Comparison of ENCODE assay signal across 9 cellular contexts in the genomic region with DNA sequence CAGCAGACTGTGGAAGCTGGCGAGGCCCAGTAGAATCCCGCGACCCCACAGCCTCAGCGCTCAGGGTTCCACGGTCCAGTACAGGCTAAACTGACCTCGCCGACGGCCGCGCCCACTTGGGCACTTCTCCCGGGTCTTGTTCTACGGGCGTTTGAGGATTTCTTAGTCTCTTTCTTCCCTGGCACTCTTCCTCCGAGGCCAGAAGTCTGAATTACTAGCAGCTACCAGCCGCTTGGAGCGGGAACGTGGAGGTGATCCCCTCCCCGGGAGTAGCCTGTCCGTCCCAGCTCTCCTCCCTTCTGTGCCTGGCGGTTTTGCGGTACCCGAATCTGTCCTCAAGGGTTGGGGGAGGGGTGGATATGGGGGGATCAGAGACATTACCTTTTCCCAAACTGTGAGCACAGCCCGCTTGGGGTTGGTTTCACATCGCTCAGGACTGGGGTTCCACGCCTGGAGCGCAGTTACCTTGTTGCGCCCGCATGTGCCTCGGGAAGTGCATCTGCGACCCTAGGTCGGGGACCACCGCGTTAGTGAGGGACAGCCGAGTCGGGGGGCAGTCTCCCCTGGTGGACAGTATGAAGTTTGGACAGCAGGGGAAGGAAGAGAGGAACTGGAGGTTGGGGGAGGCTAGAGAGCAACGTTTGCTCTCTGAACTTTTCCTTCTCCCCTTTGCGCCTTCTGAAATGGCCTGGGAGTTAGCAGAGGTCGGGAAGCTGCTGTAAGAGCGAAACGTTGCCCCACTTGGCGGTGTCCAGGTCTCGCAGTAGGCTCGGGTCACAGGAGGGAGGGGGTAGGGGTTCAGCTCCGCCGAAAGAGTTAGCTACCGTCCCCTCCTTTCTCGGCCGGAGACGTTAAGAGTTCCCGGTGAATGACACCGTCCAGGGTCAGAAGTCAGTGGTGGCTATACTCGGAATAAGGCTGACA.
DNase-seq lines count a peak whose midpoint lies in the region; ATAC-seq and TF ChIP-seq lines count a peak whose summit lies in the region.
"Had no signal": no experiment of that assay in that cellular context is flagged by ENCODE, and none has a peak within 500 bp of the region (broad histone marks: within the 10 kb centered on the region; RNA-seq: fewer than 3 reads in every experiment).

No MANE protein-coding gene starts in this region.

- H3K27me3 Mint-ChIP-seq in activated CD8-positive, alpha-beta memory T cell treated with anti-CD3 and anti-CD28 coated beads, Interleukin-2, amount 10 ng/mL, durations not matched to agents 7 days and 5 days: peaks cover 96% of the 10 kb centered on the region
- peaks cover 72% of the 10 kb centered on the region for H3K27me3 Mint-ChIP-seq in activated B cell treated with CpG ODN at 0.5 μM for 24 hours
- peaks cover 60 to 85% of the 10 kb centered on the region in 2 donors for H3K27me3 Mint-ChIP-seq in stimulated activated naive B cell treated with anti-CD40 and anti-IgM and Interleukin-4, amounts not matched to agents 10 μg/mL and 1 μg/mL and 100 μg/mL, for 72 hours

- peaks cover 7% of the 10 kb centered on the region for H3K4me1 Mint-ChIP-seq in activated CD8-positive, alpha-beta memory T cell treated with anti-CD3 and anti-CD28 coated beads, Interleukin-2, amount 10 ng/mL, durations not matched to agents 7 days and 5 days
- H3K4me1 Mint-ChIP-seq in activated B cell treated with CpG ODN at 0.5 μM for 24 hours: peaks cover 23% of the 10 kb centered on the region
- peaks cover 31 to 36% of the 10 kb centered on the region in 2 donors for H3K4me1 Mint-ChIP-seq in stimulated activated naive B cell treated with anti-CD40 and anti-IgM and Interleukin-4, amounts not matched to agents 10 μg/mL and 1 μg/mL and 100 μg/mL, for 72 hours

- intact Hi-C loops in activated B cell treated with CpG ODN at 0.5 μM for 24 hours (cut with micrococcal nuclease): loop anchor here (1.0 to 10.0 kb wide), 9 partner anchors 17 to 1811 kb away; a partner anchor contains a TSS

- no peaks in the 10 kb centered on the region for H3K9me3 Mint-ChIP-seq in activated CD8-positive, alpha-beta memory T cell treated with anti-CD3 and anti-CD28 coated beads, Interleukin-2, amount 10 ng/mL, durations not matched to agents 7 days and 5 days (ENCODE audit: low read depth)
- no peaks in the 10 kb centered on the region for H3K9me3 Mint-ChIP-seq in activated B cell treated with CpG ODN at 0.5 μM for 24 hours
- no peaks in the 10 kb centered on the region for H3K9me3 Mint-ChIP-seq in stimulated activated naive B cell treated with anti-CD40 and anti-IgM and Interleukin-4, amounts not matched to agents 10 μg/mL and 1 μg/mL and 100 μg/mL, for 72 hours

- CTCF ChIA-PET in activated CD8-positive, alpha-beta memory T cell treated with anti-CD3 and anti-CD28 coated beads, Interleukin-2, amount 10 ng/mL, durations not matched to agents 7 days and 5 days (lab: Charles Lee): interaction anchor here (1.0 to 7.0 kb wide), 12 partner anchors 10 to 912 kb away, joined by 3 to 78 read pairs (median 8); no protein-coding TSS in a partner anchor
- CTCF ChIA-PET in activated B cell treated with CpG ODN at 0.5 μM for 24 hours (lab: Charles Lee): interaction anchor here (0.7 to 4.2 kb wide), 7 partner anchors 9 to 910 kb away, joined by 3 to 66 read pairs (median 4); no protein-coding TSS in a partner anchor

- no peak for DNase-seq in activated CD8-positive, alpha-beta memory T cell treated with anti-CD3 and anti-CD28 coated beads, Interleukin-2, amount 10 ng/mL, durations not matched to agents 7 days and 5 days
- no peak for DNase-seq in activated CD8-positive, alpha-beta memory T cell treated with anti-CD3 and anti-CD28 coated beads, Interleukin-2, amount 50 U/mL, for 4 hours
- DNase-seq in activated B cell treated with CpG ODN at 0.5 μM for 24 hours: no peak
- no peak for DNase-seq in stimulated activated naive B cell treated with anti-CD40 and anti-IgM and Interleukin-4, amounts not matched to agents 10 μg/mL and 1 μg/mL and 100 μg/mL, for 72 hours
- DNase-seq in effector CD8-positive, alpha-beta T cell (lab: John Stamatoyannopoulos, UW): no peak
- no peak for DNase-seq in GDM1 (lab: John Stamatoyannopoulos, UW)
- DNase-seq: uterus had no signal

- no peak for ATAC-seq in activated CD8-positive, alpha-beta memory T cell treated with anti-CD3 and anti-CD28 coated beads, Interleukin-2, amount 10 ng/mL, durations not matched to agents 7 days and 5 days
- no peak for ATAC-seq in activated B cell treated with CpG ODN at 0.5 μM for 24 hours (ENCODE audit: low read depth)
- no peak for ATAC-seq in stimulated activated naive B cell treated with anti-CD40 and anti-IgM and Interleukin-4, amounts not matched to agents 10 μg/mL and 1 μg/mL and 100 μg/mL, for 72 hours (replicated peaks)
- no peak for ATAC-seq in GM21423 (IDR thresholded peaks at IDR 0.05; ENCODE audit: unreplicated experiment)

- TF ChIP-seq CTCF in activated B cell treated with CpG ODN at 0.5 μM for 24 hours (IDR thresholded peaks at IDR 0.05): no peak

- peaks cover 2% of the 10 kb centered on the region for H3K9me3 ChIP-seq in iPS-18c (ENCODE audit: control insufficient read depth, insufficient read depth, low read length)
- H3K9me3 ChIP-seq: uterus had no signal

- peak overlapping the region; percentile 41 for H3K4me3 ChIP-seq in iPS-18c (ENCODE audit: insufficient read depth, low read depth, low read length)
- H3K4me3 ChIP-seq: uterus had no signal

- peak overlapping the region; percentile 4 for H3K27ac Mint-ChIP-seq in activated CD8-positive, alpha-beta memory T cell treated with anti-CD3 and anti-CD28 coated beads, Interleukin-2, amount 10 ng/mL, durations not matched to agents 7 days and 5 days
- peak overlapping the region; percentile 84 for H3K27ac Mint-ChIP-seq in activated B cell treated with CpG ODN at 0.5 μM for 24 hours
- peak overlapping the region; percentile 88 for H3K27ac Mint-ChIP-seq in stimulated activated naive B cell treated with anti-CD40 and anti-IgM and Interleukin-4, amounts not matched to agents 10 μg/mL and 1 μg/mL and 100 μg/mL, for 72 hours

- H3K36me3 Mint-ChIP-seq in activated CD8-positive, alpha-beta memory T cell treated with anti-CD3 and anti-CD28 coated beads, Interleukin-2, amount 10 ng/mL, durations not matched to agents 7 days and 5 days: peaks cover 4% of the 10 kb centered on the region
- H3K36me3 Mint-ChIP-seq in activated B cell treated with CpG ODN at 0.5 μM for 24 hours (ENCODE audit: low read depth): peaks cover 4% of the 10 kb centered on the region
- peaks cover 3 to 9% of the 10 kb centered on the region in 2 donors for H3K36me3 Mint-ChIP-seq in stimulated activated naive B cell treated with anti-CD40 and anti-IgM and Interleukin-4, amounts not matched to agents 10 μg/mL and 1 μg/mL and 100 μg/mL, for 72 hours

- POLR2A ChIA-PET in activated B cell treated with CpG ODN at 0.5 μM for 24 hours (lab: Charles Lee): interaction anchor here (1.7 kb wide), 1 partner anchor 17 kb away, joined by 7 read pairs; no protein-coding TSS in a partner anchor

- H3K4me3 Mint-ChIP-seq in activated CD8-positive, alpha-beta memory T cell treated with anti-CD3 and anti-CD28 coated beads, Interleukin-2, amount 10 ng/mL, durations not matched to agents 7 days and 5 days: no peak overlapping the region
- peak overlapping the region; percentile 35 for H3K4me3 Mint-ChIP-seq in activated B cell treated with CpG ODN at 0.5 μM for 24 hours
- H3K4me3 Mint-ChIP-seq in stimulated activated naive B cell treated with anti-CD40 and anti-IgM and Interleukin-4, amounts not matched to agents 10 μg/mL and 1 μg/mL and 100 μg/mL, for 72 hours: peak overlapping the region; percentile 68

Comparison
In these comparisons a context has a peak if more than half of its experiments do, and no peak if none do; other contexts are left out.
1. H3K27ac Mint-ChIP-seq: peak in every context shown above with its lines; median percentile 88 in stimulated activated naive B cell treated with anti-CD40 and anti-IgM and Interleukin-4, amounts not matched to agents 10 μg/mL and 1 μg/mL and 100 μg/mL, for 72 hours; 84 in activated B cell treated with CpG ODN at 0.5 μM for 24 hours; 4 in activated CD8-positive, alpha-beta memory T cell treated with anti-CD3 and anti-CD28 coated beads, Interleukin-2, amount 10 ng/mL, durations not matched to agents 7 days and 5 days.